Comparison of ENCODE assay signal across 12 cellular contexts in the genomic region with DNA sequence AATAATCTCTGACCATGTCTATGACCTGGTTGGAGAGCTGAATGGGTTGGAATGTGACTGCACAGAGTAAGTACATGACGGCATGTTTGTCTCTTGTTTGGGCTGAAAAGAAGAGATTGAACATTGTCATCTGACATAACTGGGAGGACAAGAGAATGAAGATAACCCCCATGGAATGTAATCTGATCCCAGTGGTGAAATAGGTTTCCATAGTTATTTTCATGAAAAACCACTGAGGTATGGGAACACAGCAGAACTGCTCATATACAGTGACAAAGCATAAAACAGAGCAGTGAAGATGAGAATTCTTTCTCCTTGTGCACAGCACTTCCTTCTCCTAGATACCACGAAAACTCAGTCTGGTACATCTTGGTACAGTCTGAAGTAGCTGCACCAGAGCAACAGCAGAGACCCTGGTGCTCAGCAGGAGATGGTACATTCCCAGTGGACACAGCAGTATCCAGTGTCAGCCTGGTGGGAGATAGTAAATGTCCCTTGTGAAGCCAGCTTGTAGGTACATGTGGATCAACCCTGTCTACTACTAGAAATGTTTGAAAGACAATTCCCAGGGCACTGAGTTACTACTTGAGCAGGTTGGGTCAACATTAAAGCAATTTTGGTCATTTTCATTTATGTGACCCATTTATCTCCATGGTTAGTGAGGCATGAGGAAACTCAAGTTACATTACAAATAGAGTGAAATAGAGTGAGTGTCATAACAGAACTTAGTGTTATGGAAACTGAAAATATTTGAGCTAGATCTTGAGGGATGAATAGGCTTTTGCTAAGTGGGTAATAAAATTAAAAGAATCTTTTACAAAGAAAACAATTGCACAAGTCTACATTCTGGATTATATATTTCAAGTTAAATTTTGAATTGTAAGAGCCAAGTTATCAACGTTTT.
DNase-seq lines count a peak whose midpoint lies in the region; ATAC-seq and TF ChIP-seq lines count a peak whose summit lies in the region.
"Had no signal": no experiment of that assay in that cellular context is flagged by ENCODE, and none has a peak within 500 bp of the region (broad histone marks: within the 10 kb centered on the region; RNA-seq: fewer than 3 reads in every experiment).

No MANE protein-coding gene starts in this region.

- WGBS in smooth muscle cell (ENCODE audit: low lambda C conversion rate): 82% methylated on average over 3 of the region's 3 CpGs

- H3K79me2 ChIP-seq in smooth muscle cell (ENCODE audit: low read depth): no peaks in the 10 kb centered on the region

- H3K9me3 ChIP-seq in adipocyte (ENCODE audit: control insufficient read depth, low read length) (no peaks in the 10 kb centered on the region), smooth muscle cell (replicated peaks; ENCODE audit: low read depth) (no peaks in the 10 kb centered on the region)
- H3K9me3 ChIP-seq: SJSA1 had no signal

- intact Hi-C loops in sciatic nerve (cut with DNase I): no loop called here

- peak overlapping the region; percentile 55 for H3K4me3 ChIP-seq in adipocyte (ENCODE audit: low read length)
- H3K4me3 ChIP-seq in smooth muscle cell: no peak overlapping the region
- H3K4me3 ChIP-seq: SJSA1 had no signal

- peak overlapping the region; percentile 69 for H3K9ac ChIP-seq in adipocyte (ENCODE audit: low read length)
- no peak overlapping the region for H3K9ac ChIP-seq in smooth muscle cell (ENCODE audit: low read depth)

- no peaks in the 10 kb centered on the region for H4K20me1 ChIP-seq in smooth muscle cell (ENCODE audit: low read depth)

- no peaks in the 10 kb centered on the region for H3F3A ChIP-seq in smooth muscle cell (ENCODE audit: low read depth)

- H3K4me1 ChIP-seq in adipocyte (ENCODE audit: control insufficient read depth, insufficient read depth, low read length) (peaks cover 27% of the 10 kb centered on the region), smooth muscle cell (ENCODE audit: low read depth) (no peaks in the 10 kb centered on the region)
- H3K4me1 ChIP-seq: SJSA1 had no signal

- H3K27me3 ChIP-seq in adipocyte (replicated peaks; ENCODE audit: control insufficient read depth, insufficient read depth, low read length) (no peaks in the 10 kb centered on the region), smooth muscle cell (ENCODE audit: low read depth) (no peaks in the 10 kb centered on the region)
- H3K27me3 ChIP-seq: SJSA1 had no signal

- H2AFZ ChIP-seq in smooth muscle cell (ENCODE audit: low read depth): no peak overlapping the region

- ATAC-seq in HG03095 (IDR thresholded peaks at IDR 0.05; ENCODE audit: unreplicated experiment) (peak; percentile 79), sciatic nerve (no peak)

- DNase-seq in DMS153 (lab: John Stamatoyannopoulos, UW): peak; percentile 9
- no peak for DNase-seq in DMS153 treated with DMSO at 0.1 percent for 48 hours (lab: John Stamatoyannopoulos, UW; ENCODE audit: unreplicated experiment)
- peak; percentile 71 for DNase-seq in adipocyte (ENCODE audit: low read depth)
- DNase-seq in smooth muscle cell (lab: John Stamatoyannopoulos, UW; ENCODE audit: unreplicated experiment): no peak
- no peak for DNase-seq in SK-N-DZ (ENCODE audit: low spot score)
- no peak for DNase-seq in sciatic nerve (ENCODE audit: low spot score)
- no peak for DNase-seq in substantia nigra (lab: John Stamatoyannopoulos, UW)
- DNase-seq: activated T-cell treated with anti-CD3 and anti-CD28 coated beads, Interleukin-2, amount 50 U/mL, for 1 hour had no signal

- TF ChIP-seq CTCF in smooth muscle cell (IDR thresholded peaks at IDR 0.05; ENCODE audit: borderline replicate concordance, insufficient read depth, poor library complexity, severe bottlenecking): no peak

- no peaks in the 10 kb centered on the region for H3K36me3 ChIP-seq in adipocyte (ENCODE audit: control insufficient read depth, insufficient read depth, low read length, severe bottlenecking)
- no peaks in the 10 kb centered on the region for H3K36me3 ChIP-seq in smooth muscle cell (ENCODE audit: low read depth)
- H3K36me3 ChIP-seq: SJSA1 had no signal

- no peak overlapping the region for H3K4me2 ChIP-seq in smooth muscle cell

- peak overlapping the region; percentile 43 for H3K27ac ChIP-seq in smooth muscle cell (ENCODE audit: low read depth)
- H3K27ac ChIP-seq in substantia nigra (ENCODE audit: low read depth, low read length, poor library complexity, severe bottlenecking): no peak overlapping the region
- H3K27ac ChIP-seq: 22Rv1, epithelial cell of prostate, SJSA1 had no signal

Comparison
In these comparisons a context has a peak if more than half of its experiments do, and no peak if none do; other contexts are left out.
1. DNase-seq: peak in DMS153 (single experiment) and adipocyte (single experiment); none in DMS153 treated with DMSO at 0.1 percent for 48 hours (single experiment), smooth muscle cell (single experiment), SK-N-DZ (single experiment), sciatic nerve (single experiment) and substantia nigra (0 of 49).